ENCODE assay signal across 15 cellular contexts in genomic region chr3:50657407-50657806, GRCh38. TPM values are rescaled to one million over a fixed set of nuclear protein-coding genes. Genes with fewer than 3 reads are reported as not detected.
DNase-seq lines count a peak whose midpoint lies in the region; ATAC-seq and TF ChIP-seq lines count a peak whose summit lies in the region.
"Had no signal": no experiment of that assay in that cellular context is flagged by ENCODE, and none has a peak within 500 bp of the region (broad histone marks: within the 10 kb centered on the region; RNA-seq: fewer than 3 reads in every experiment).

No MANE protein-coding gene starts in this region.

- H3K27ac ChIP-seq in esophagus squamous epithelium, result no peak overlapping the region
- H3K27ac ChIP-seq: BLaER1 treated with 17β-estradiol and CSF1 and Interleukin-3, amounts not matched to agents 10 nM and 100 nM; HL-60 had no signal

- H3K4me3 ChIP-seq in esophagus squamous epithelium, result no peak overlapping the region
- H3K4me3 ChIP-seq: BLaER1 treated with 17β-estradiol and CSF1 and Interleukin-3, amounts not matched to agents 10 nM and 100 nM; GM12878 had no signal

- 89 to 94% methylated on average over 5 of the region's 5 CpGs for WGBS in esophagus squamous epithelium, 2 donors

- no peaks in the 10 kb centered on the region for H3K9me3 Mint-ChIP-seq in activated naive CD8-positive, alpha-beta T cell treated with anti-CD3 and anti-CD28 coated beads, Interleukin-2, amount 10 ng/mL, durations not matched to agents 7 days and 5 days
- H3K9me3 Mint-ChIP-seq in activated naive CD8-positive, alpha-beta T cell treated with anti-CD3 and anti-CD28 coated beads for 36 hours, result no peaks in the 10 kb centered on the region
- H3K9me3 Mint-ChIP-seq in chondrocyte (ENCODE audit: low read depth), result no peaks in the 10 kb centered on the region
- no peaks in the 10 kb centered on the region for H3K9me3 Mint-ChIP-seq in type B pancreatic cell
- H3K9me3 Mint-ChIP-seq: CD4-positive, alpha-beta T cell had no signal

- TF ChIP-seq POLR2A in esophagus squamous epithelium (IDR thresholded peaks at IDR 0.05), result no peak

- TF ChIP-seq CTCF in chondrocyte (IDR thresholded peaks at IDR 0.05), result no peak
- no peak for TF ChIP-seq CTCF in type B pancreatic cell (conservative IDR thresholded peaks at IDR 0.05)
- TF ChIP-seq CTCF in esophagus squamous epithelium (IDR thresholded peaks at IDR 0.05), result no peak

- H3K4me1 Mint-ChIP-seq in activated naive CD8-positive, alpha-beta T cell treated with anti-CD3 and anti-CD28 coated beads, Interleukin-2, amount 10 ng/mL, durations not matched to agents 7 days and 5 days, result peaks cover 17% of the 10 kb centered on the region
- peaks cover 25% of the 10 kb centered on the region for H3K4me1 Mint-ChIP-seq in activated naive CD8-positive, alpha-beta T cell treated with anti-CD3 and anti-CD28 coated beads for 36 hours
- peaks cover 3% of the 10 kb centered on the region for H3K4me1 Mint-ChIP-seq in chondrocyte (ENCODE audit: low read depth)
- H3K4me1 Mint-ChIP-seq in type B pancreatic cell (ENCODE audit: unreplicated experiment), result no peaks in the 10 kb centered on the region

- no peaks in the 10 kb centered on the region for H3K36me3 ChIP-seq in esophagus squamous epithelium
- H3K36me3 ChIP-seq: BLaER1 treated with 17β-estradiol and CSF1 and Interleukin-3, amounts not matched to agents 10 nM and 100 nM had no signal

- no peak overlapping the region for H3K4me3 Mint-ChIP-seq in activated naive CD8-positive, alpha-beta T cell treated with anti-CD3 and anti-CD28 coated beads, Interleukin-2, amount 10 ng/mL, durations not matched to agents 7 days and 5 days
- no peak overlapping the region for H3K4me3 Mint-ChIP-seq in activated naive CD8-positive, alpha-beta T cell treated with anti-CD3 and anti-CD28 coated beads for 36 hours
- H3K4me3 Mint-ChIP-seq in chondrocyte (ENCODE audit: unreplicated experiment), result no peak overlapping the region
- no peak overlapping the region for H3K4me3 Mint-ChIP-seq in type B pancreatic cell
- H3K4me3 Mint-ChIP-seq: CD4-positive, alpha-beta T cell had no signal

- no peak for ATAC-seq in activated naive CD8-positive, alpha-beta T cell treated with anti-CD3 and anti-CD28 coated beads, Interleukin-2, amount 10 ng/mL, durations not matched to agents 7 days and 5 days (ENCODE audit: low read depth)
- ATAC-seq: GM12878, HCT116 had no signal

- no peaks in the 10 kb centered on the region for H3K9me3 ChIP-seq in esophagus squamous epithelium
- H3K9me3 ChIP-seq: BLaER1 treated with 17β-estradiol and CSF1 and Interleukin-3, amounts not matched to agents 10 nM and 100 nM had no signal

- H3K27ac Mint-ChIP-seq in activated naive CD8-positive, alpha-beta T cell treated with anti-CD3 and anti-CD28 coated beads, Interleukin-2, amount 10 ng/mL, durations not matched to agents 7 days and 5 days, result no peak overlapping the region
- no peak overlapping the region for H3K27ac Mint-ChIP-seq in activated naive CD8-positive, alpha-beta T cell treated with anti-CD3 and anti-CD28 coated beads for 36 hours
- H3K27ac Mint-ChIP-seq in chondrocyte (ENCODE audit: unreplicated experiment), result no peak overlapping the region
- no peak overlapping the region for H3K27ac Mint-ChIP-seq in type B pancreatic cell
- H3K27ac Mint-ChIP-seq: CD4-positive, alpha-beta T cell had no signal

- H3K27me3 ChIP-seq in esophagus squamous epithelium, result no peaks in the 10 kb centered on the region
- H3K27me3 ChIP-seq: BLaER1 treated with 17β-estradiol and CSF1 and Interleukin-3, amounts not matched to agents 10 nM and 100 nM had no signal

- POLR2A ChIA-PET in activated naive CD8-positive, alpha-beta T cell treated with anti-CD3 and anti-CD28 coated beads, Interleukin-2, amount 10 ng/mL, durations not matched to agents 7 days and 5 days (lab: Charles Lee), result interaction anchor here (0.8 to 1.8 kb wide), 3 partner anchors 16 to 38 kb away, joined by 3 to 4 read pairs (median 3); no protein-coding TSS in a partner anchor

- intact Hi-C loops in esophagus squamous epithelium (cut with DNase I), result no loop called here

- DNase-seq in activated naive CD8-positive, alpha-beta T cell treated with anti-CD3 and anti-CD28 coated beads, Interleukin-2, amount 10 ng/mL, durations not matched to agents 7 days and 5 days, result peak; percentile 20
- DNase-seq in activated naive CD8-positive, alpha-beta T cell treated with anti-CD3 and anti-CD28 coated beads for 36 hours, result no peak
- DNase-seq in chondrocyte (ENCODE audit: low spot score) (peak; percentile 20), UCSD-AML1 (lab: John Stamatoyannopoulos, UW; ENCODE audit: unreplicated experiment) (no peak), type B pancreatic cell (ENCODE audit: extremely low spot score, unreplicated experiment) (no peak), esophagus squamous epithelium (lab: John Stamatoyannopoulos, UW) (no peak)
- DNase-seq in stimulated activated CD8-positive, alpha-beta memory T cell treated with anti-CD3 and anti-CD28 coated beads, Interleukin-4, amount 100 ng/mL, for 48 hours, result peak; percentile 19
- DNase-seq: ACHN, Calu3, DMS 273 treated with DMSO at 0.1 percent for 48 hours had no signal

- H3K4me1 ChIP-seq in esophagus squamous epithelium, result peaks cover 0 to 3% (median 0%) of the 10 kb centered on the region in 3 donors

- peaks cover 4% of the 10 kb centered on the region for H3K27me3 Mint-ChIP-seq in activated naive CD8-positive, alpha-beta T cell treated with anti-CD3 and anti-CD28 coated beads, Interleukin-2, amount 10 ng/mL, durations not matched to agents 7 days and 5 days
- H3K27me3 Mint-ChIP-seq in activated naive CD8-positive, alpha-beta T cell treated with anti-CD3 and anti-CD28 coated beads for 36 hours, result no peaks in the 10 kb centered on the region
- H3K27me3 Mint-ChIP-seq in chondrocyte (ENCODE audit: low read depth) (no peaks in the 10 kb centered on the region), type B pancreatic cell (no peaks in the 10 kb centered on the region)
- H3K27me3 Mint-ChIP-seq: CD4-positive, alpha-beta T cell had no signal

- H3K36me3 Mint-ChIP-seq in activated naive CD8-positive, alpha-beta T cell treated with anti-CD3 and anti-CD28 coated beads, Interleukin-2, amount 10 ng/mL, durations not matched to agents 7 days and 5 days, result no peaks in the 10 kb centered on the region
- H3K36me3 Mint-ChIP-seq in activated naive CD8-positive, alpha-beta T cell treated with anti-CD3 and anti-CD28 coated beads for 36 hours, result peaks cover 1% of the 10 kb centered on the region
- no peaks in the 10 kb centered on the region for H3K36me3 Mint-ChIP-seq in chondrocyte (ENCODE audit: low read depth)
- H3K36me3 Mint-ChIP-seq in type B pancreatic cell, result no peaks in the 10 kb centered on the region

RNA-seq across cellular contexts. Expression of gene DOCK3, which starts 17.3 kb away (rescaled TPM):
- total RNA-seq in activated naive CD8-positive, alpha-beta T cell treated with anti-CD3 and anti-CD28 coated beads, Interleukin-2, amount 10 ng/mL, durations not matched to agents 7 days and 5 days, result 1 to 10 TPM; 3.3 to 3.4 TPM
- 1 to 10 TPM; 1.9 to 2.1 TPM for total RNA-seq in activated naive CD8-positive, alpha-beta T cell treated with anti-CD3 and anti-CD28 coated beads for 36 hours
- total RNA-seq in chondrocyte (0.15 to 0.25 TPM (median 0.17 TPM) in 3 replicates), type B pancreatic cell (ENCODE audit: low replicate concordance) (5.9 and 15.4 TPM in 2 replicates), esophagus squamous epithelium (1 to 10 TPM in 3 of 4 donors, under 1 TPM in 1; 0.92 to 1.7 (median 1.4) TPM)

RNA-seq across cellular contexts. Expression of gene MAPKAPK3, which starts 40.5 kb away (rescaled TPM):
- total RNA-seq in activated naive CD8-positive, alpha-beta T cell treated with anti-CD3 and anti-CD28 coated beads, Interleukin-2, amount 10 ng/mL, durations not matched to agents 7 days and 5 days, result 100 to 1,000 TPM; 176 to 195 TPM
- total RNA-seq in activated naive CD8-positive, alpha-beta T cell treated with anti-CD3 and anti-CD28 coated beads for 36 hours, result 100 to 1,000 TPM; 166 to 171 TPM
- 13.6 to 21.2 TPM (median 20.9 TPM) in 3 replicates for total RNA-seq in chondrocyte
- 40.3 and 47.0 TPM in 2 replicates for total RNA-seq in type B pancreatic cell (ENCODE audit: low replicate concordance)
- total RNA-seq in esophagus squamous epithelium, result 10 to 100 TPM; 46.5 to 65.6 (median 52.3) TPM

RNA-seq across cellular contexts. Expression of gene CISH, which starts 45.8 kb away (rescaled TPM):
- 100 to 1,000 TPM; 365 to 400 TPM for total RNA-seq in activated naive CD8-positive, alpha-beta T cell treated with anti-CD3 and anti-CD28 coated beads, Interleukin-2, amount 10 ng/mL, durations not matched to agents 7 days and 5 days
- total RNA-seq in activated naive CD8-positive, alpha-beta T cell treated with anti-CD3 and anti-CD28 coated beads for 36 hours, result 100 to 1,000 TPM; 192 to 193 TPM
- total RNA-seq in chondrocyte (0.85 to 1.8 TPM (median 1.8 TPM) in 3 replicates), type B pancreatic cell (ENCODE audit: low replicate concordance) (4.1 and 7.0 TPM in 2 replicates), esophagus squamous epithelium (10 to 100 TPM in 1 of 4 donors, 1 to 10 TPM in 3; 3.1 to 11.1 (median 6.8) TPM)

Comparison
In these comparisons a context has a peak if more than half of its experiments do, and no peak if none do; other contexts are left out.
1. DNase-seq: peak in activated naive CD8-positive, alpha-beta T cell treated with anti-CD3 and anti-CD28 coated beads, Interleukin-2, amount 10 ng/mL, durations not matched to agents 7 days and 5 days (single experiment), chondrocyte (single experiment) and stimulated activated CD8-positive, alpha-beta memory T cell treated with anti-CD3 and anti-CD28 coated beads, Interleukin-4, amount 100 ng/mL, for 48 hours (single experiment); none in activated naive CD8-positive, alpha-beta T cell treated with anti-CD3 and anti-CD28 coated beads for 36 hours (single experiment), UCSD-AML1 (single experiment), type B pancreatic cell (single experiment) and esophagus squamous epithelium (single experiment).
2. RNA of gene CISH, which starts 45.8 kb away (total RNA-seq): 365 to 400 TPM in activated naive CD8-positive, alpha-beta T cell treated with anti-CD3 and anti-CD28 coated beads, Interleukin-2, amount 10 ng/mL, durations not matched to agents 7 days and 5 days and 192 to 193 TPM in activated naive CD8-positive, alpha-beta T cell treated with anti-CD3 and anti-CD28 coated beads for 36 hours; 3.1 to 11.1 TPM in esophagus squamous epithelium, 4.1 to 7.0 TPM in type B pancreatic cell and 0.85 to 1.8 TPM in chondrocyte; every median in the first group is over 10 times any median in the second.